Comparison of ENCODE assay signal across 21 cellular contexts in the genomic region with DNA sequence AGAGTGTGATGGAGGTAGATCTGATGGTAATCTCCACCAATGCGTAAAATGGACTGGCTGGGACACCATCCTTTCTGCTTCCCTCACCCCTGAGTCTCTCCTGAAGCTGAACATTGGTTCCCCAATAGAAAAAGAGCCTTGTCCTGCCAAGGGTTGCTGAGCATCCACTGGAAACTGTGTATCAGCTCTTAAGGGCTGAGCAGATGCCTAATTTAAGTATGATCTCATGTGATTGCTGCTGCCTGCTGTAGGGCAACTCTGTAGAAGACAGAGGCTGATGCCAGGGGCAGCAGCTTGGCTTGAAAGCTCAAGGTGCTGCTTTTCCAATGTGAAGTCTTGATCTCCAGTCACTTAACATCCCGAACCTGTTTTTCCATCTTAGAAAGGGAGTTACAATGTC.
DNase-seq lines count a peak whose midpoint lies in the region; ATAC-seq and TF ChIP-seq lines count a peak whose summit lies in the region.
"Had no signal": no experiment of that assay in that cellular context is flagged by ENCODE, and none has a peak within 500 bp of the region (broad histone marks: within the 10 kb centered on the region; RNA-seq: fewer than 3 reads in every experiment).

No MANE protein-coding gene starts in this region.

- no peaks in the 10 kb centered on the region for H3K4me1 Mint-ChIP-seq in stimulated activated effector memory CD8-positive, alpha-beta T cell treated with anti-CD3 and anti-CD28 coated beads, Interleukin-12 subunit alpha, Interleukin-12 subunit beta, amount 100 ng/mL, for 72 hours
- H3K4me1 Mint-ChIP-seq: CD14-positive monocyte; CD8-positive, alpha-beta memory T cell; GM23338 had no signal

- H4K20me1 ChIP-seq in SK-N-SH (ENCODE audit: insufficient read depth): no peaks in the 10 kb centered on the region
- H4K20me1 ChIP-seq: BLaER1 treated with 17β-estradiol and CSF1 and Interleukin-3, amounts not matched to agents 10 nM and 100 nM had no signal

- no peaks in the 10 kb centered on the region for H3K36me3 Mint-ChIP-seq in stimulated activated effector memory CD8-positive, alpha-beta T cell treated with anti-CD3 and anti-CD28 coated beads, Interleukin-12 subunit alpha, Interleukin-12 subunit beta, amount 100 ng/mL, for 72 hours
- H3K36me3 Mint-ChIP-seq: CD14-positive monocyte; CD8-positive, alpha-beta memory T cell had no signal

- POLR2A ChIA-PET in SK-N-SH (lab: Yijun Ruan, JAX): no interaction called here

- no peaks in the 10 kb centered on the region for H3K9me3 ChIP-seq in left ventricle myocardium inferior (replicated peaks)
- H3K9me3 ChIP-seq in parathyroid adenoma (ENCODE audit: control insufficient read depth, low read length): no peaks in the 10 kb centered on the region
- no peaks in the 10 kb centered on the region for H3K9me3 ChIP-seq in SK-N-SH
- H3K9me3 ChIP-seq: A549; BE2C; BLaER1 treated with 17β-estradiol and CSF1 and Interleukin-3, amounts not matched to agents 10 nM and 100 nM had no signal

- no peaks in the 10 kb centered on the region for H3K9me2 ChIP-seq in SK-N-SH

- H2AFZ ChIP-seq in parathyroid adenoma (peak overlapping the region; percentile 17), SK-N-SH (ENCODE audit: low read depth) (no peak overlapping the region)
- H2AFZ ChIP-seq: GM23338 had no signal

- TF ChIP-seq RAD21 in SK-N-SH (IDR thresholded peaks at IDR 0.05; ENCODE audit: low read length): no peak

- peak; percentile 28 for ATAC-seq in left ventricle myocardium superior
- no peak for ATAC-seq in stimulated activated effector memory CD8-positive, alpha-beta T cell treated with anti-CD3 and anti-CD28 coated beads, Interleukin-12 subunit alpha, Interleukin-12 subunit beta, amount 100 ng/mL, for 72 hours
- ATAC-seq: A549, GM23338, HCT116 had no signal

- TF ChIP-seq EP300 in SK-N-SH (IDR thresholded peaks at IDR 0.05; ENCODE audit: borderline replicate concordance in 1 of 2, low read depth in 1 of 2, low read length in 1 of 2): no peak

- no peak overlapping the region for H3K4me3 Mint-ChIP-seq in stimulated activated effector memory CD8-positive, alpha-beta T cell treated with anti-CD3 and anti-CD28 coated beads, Interleukin-12 subunit alpha, Interleukin-12 subunit beta, amount 100 ng/mL, for 72 hours
- H3K4me3 Mint-ChIP-seq: CD14-positive monocyte; CD4-positive, alpha-beta T cell; CD8-positive, alpha-beta memory T cell; GM23338; H9 had no signal

- TF ChIP-seq CTCF in left ventricle myocardium inferior (IDR thresholded peaks at IDR 0.05; ENCODE audit: borderline replicate concordance) (no peak), parathyroid adenoma (IDR thresholded peaks at IDR 0.05) (no peak), SK-N-SH (IDR thresholded peaks at IDR 0.05) (no peak)

- CTCF ChIA-PET in SK-N-SH (lab: Yijun Ruan, JAX): interaction anchor here (1.1 to 2.7 kb wide), 5 partner anchors 11 to 256 kb away, joined by 3 to 12 read pairs (median 3); no protein-coding TSS in a partner anchor

- H3K27me3 ChIP-seq in left ventricle myocardium inferior (ENCODE audit: low read depth): no peaks in the 10 kb centered on the region
- no peaks in the 10 kb centered on the region for H3K27me3 ChIP-seq in parathyroid adenoma (ENCODE audit: control insufficient read depth, insufficient read depth, low read length)
- H3K27me3 ChIP-seq in SK-N-SH (ENCODE audit: insufficient read depth): no peaks in the 10 kb centered on the region
- H3K27me3 ChIP-seq: BE2C; BLaER1 treated with 17β-estradiol and CSF1 and Interleukin-3, amounts not matched to agents 10 nM and 100 nM had no signal

- DNase-seq in left ventricle myocardium superior (no peak), left ventricle myocardium inferior (no peak), mesenteric fat pad (ENCODE audit: low spot score) (peak; percentile 28), SK-N-SH (no peak)
- no peak for DNase-seq in stimulated activated effector memory CD8-positive, alpha-beta T cell treated with anti-CD3 and anti-CD28 coated beads, Interleukin-12 subunit alpha, Interleukin-12 subunit beta, amount 100 ng/mL, for 72 hours (ENCODE audit: low spot score in 2 of 2)
- no peak for DNase-seq in stimulated activated CD4-positive, alpha-beta T cell treated with anti-CD3 and anti-CD28 coated beads, Interleukin-4, amount 100 ng/mL, for 4 hours
- DNase-seq: 8988T; ACHN; AML-193; BE2C; CD4-positive, alpha-beta T cell; CD8-positive, alpha-beta memory T cell; DMS153; DND-41; H9 had no signal

- no peaks in the 10 kb centered on the region for H3F3A ChIP-seq in SK-N-SH (replicated peaks; ENCODE audit: insufficient read depth)

- no peak overlapping the region for H3K9ac ChIP-seq in parathyroid adenoma
- no peak overlapping the region for H3K9ac ChIP-seq in SK-N-SH
- H3K9ac ChIP-seq: BLaER1 treated with 17β-estradiol and CSF1 and Interleukin-3, amounts not matched to agents 10 nM and 100 nM had no signal

- H3K4me1 ChIP-seq in left ventricle myocardium inferior: peaks cover 27% of the 10 kb centered on the region
- no peaks in the 10 kb centered on the region for H3K4me1 ChIP-seq in parathyroid adenoma
- H3K4me1 ChIP-seq in SK-N-SH (ENCODE audit: control insufficient read depth in 1 of 2, insufficient read depth in 2 of 2, low read depth in 1 of 2, low read length in 1 of 2): peaks cover 0 to 25% of the 10 kb centered on the region in 2 experiments; a peak in 1 of 4 replicates
- H3K4me1 ChIP-seq: A549; BLaER1 treated with 17β-estradiol and CSF1 and Interleukin-3, amounts not matched to agents 10 nM and 100 nM had no signal

- H3K27ac ChIP-seq in left ventricle myocardium inferior (replicated peaks): no peak overlapping the region
- no peak overlapping the region for H3K27ac ChIP-seq in parathyroid adenoma
- no peak overlapping the region for H3K27ac ChIP-seq in SK-N-SH (ENCODE audit: low read depth in 2 of 2, low read length in 1 of 2)
- H3K27ac ChIP-seq: A549; BLaER1 treated with 17β-estradiol and CSF1 and Interleukin-3, amounts not matched to agents 10 nM and 100 nM had no signal

- H3K4me2 ChIP-seq in parathyroid adenoma (ENCODE audit: low read length) (no peak overlapping the region), SK-N-SH (no peak overlapping the region)
- H3K4me2 ChIP-seq: A549; BLaER1 treated with 17β-estradiol and CSF1 and Interleukin-3, amounts not matched to agents 10 nM and 100 nM; GM23338 had no signal

- H3K9me3 Mint-ChIP-seq in stimulated activated effector memory CD8-positive, alpha-beta T cell treated with anti-CD3 and anti-CD28 coated beads, Interleukin-12 subunit alpha, Interleukin-12 subunit beta, amount 100 ng/mL, for 72 hours: no peaks in the 10 kb centered on the region
- H3K9me3 Mint-ChIP-seq: CD14-positive monocyte; CD4-positive, alpha-beta T cell; CD8-positive, alpha-beta memory T cell; GM23338; H9 had no signal

- H3K79me2 ChIP-seq in parathyroid adenoma (no peaks in the 10 kb centered on the region), SK-N-SH (ENCODE audit: insufficient read depth) (no peaks in the 10 kb centered on the region)

- H3K4me3 ChIP-seq in left ventricle myocardium inferior (no peak overlapping the region), parathyroid adenoma (ENCODE audit: low read depth, low read length) (no peak overlapping the region), SK-N-SH (ENCODE audit: low read depth in 2 of 2, low read length in 1 of 2) (no peak overlapping the region)
- H3K4me3 ChIP-seq: A549; BLaER1 treated with 17β-estradiol and CSF1 and Interleukin-3, amounts not matched to agents 10 nM and 100 nM; GM23338 had no signal

- WGBS in SK-N-SH (ENCODE audit: low lambda C conversion rate): 25% methylated on average over 2 of the region's 2 CpGs

- intact Hi-C loops in left ventricle myocardium superior (cut with micrococcal nuclease) (loop anchor here (10.0 kb wide), 2 partner anchors 60 kb away; no protein-coding TSS in a partner anchor), left ventricle myocardium inferior (cut with micrococcal nuclease) (no loop called here)

- H3K27ac Mint-ChIP-seq in stimulated activated effector memory CD8-positive, alpha-beta T cell treated with anti-CD3 and anti-CD28 coated beads, Interleukin-12 subunit alpha, Interleukin-12 subunit beta, amount 100 ng/mL, for 72 hours: no peak overlapping the region
- H3K27ac Mint-ChIP-seq: CD14-positive monocyte; CD4-positive, alpha-beta T cell; GM23338 had no signal

- H3K36me3 ChIP-seq in left ventricle myocardium inferior (no peaks in the 10 kb centered on the region), parathyroid adenoma (ENCODE audit: control insufficient read depth, insufficient read depth, low read length) (no peaks in the 10 kb centered on the region), SK-N-SH (replicated peaks in 1 of 2; ENCODE audit: control insufficient read depth in 1 of 2, insufficient read depth in 2 of 2, low read length in 1 of 2) (no peaks in the 10 kb centered on the region)
- H3K36me3 ChIP-seq: BE2C; BLaER1 treated with 17β-estradiol and CSF1 and Interleukin-3, amounts not matched to agents 10 nM and 100 nM had no signal

TF ChIP-seq in SK-N-SH, 30 proteins besides CTCF, POLR2A, EP300 and RAD21 (continues in another document):
- no peak for TF ChIP-seq FOXJ3 (CRISPR knock-in tag; IDR thresholded peaks at IDR 0.05)
- TF ChIP-seq, protein P1, sequence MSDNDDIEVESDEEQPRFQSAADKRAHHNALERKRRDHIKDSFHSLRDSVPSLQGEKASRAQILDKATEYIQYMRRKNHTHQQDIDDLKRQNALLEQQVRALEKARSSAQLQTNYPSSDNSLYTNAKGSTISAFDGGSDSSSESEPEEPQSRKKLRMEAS (IDR thresholded peaks at IDR 0.05; ENCODE audit: low read depth): no peak
- TF ChIP-seq GATA2 (CRISPR knock-in tag; IDR thresholded peaks at IDR 0.05): no peak
- TF ChIP-seq MEF2A (IDR thresholded peaks at IDR 0.05; ENCODE audit: borderline replicate concordance, low read depth): no peak
- no peak for TF ChIP-seq USF1 (IDR thresholded peaks at IDR 0.05; ENCODE audit: borderline replicate concordance, low read depth)
- TF ChIP-seq SIN3A (IDR thresholded peaks at IDR 0.05; ENCODE audit: borderline replicate concordance, low read depth, low read length): no peak
- no peak for TF ChIP-seq MXI1 (IDR thresholded peaks at IDR 0.05; ENCODE audit: low read depth, low read length)
- TF ChIP-seq TAF1 (IDR thresholded peaks at IDR 0.05; ENCODE audit: borderline replicate concordance, low read depth, low read length): no peak
- no peak for TF ChIP-seq RXRA (IDR thresholded peaks at IDR 0.05; ENCODE audit: borderline replicate concordance, low read depth)
- TF ChIP-seq YY1 (IDR thresholded peaks at IDR 0.05; ENCODE audit: low read depth): no peak
- no peak for TF ChIP-seq CHD2 (IDR thresholded peaks at IDR 0.05; ENCODE audit: low read length, partially characterized antibody)
